12 cellular contexts compared by ENCODE assay signal in genomic region chr11:117002639-117003305, GRCh38.
DNase-seq lines count a peak whose midpoint lies in the region; ATAC-seq and TF ChIP-seq lines count a peak whose summit lies in the region.
"Had no signal": no experiment of that assay in that cellular context is flagged by ENCODE, and none has a peak within 500 bp of the region (broad histone marks: within the 10 kb centered on the region; RNA-seq: fewer than 3 reads in every experiment).

No MANE protein-coding gene starts in this region.

- H3K4me3 Mint-ChIP-seq in T-helper 17 cell (peak overlapping the region; percentile 39), progenitor cell of endocrine pancreas (ENCODE audit: low read depth) (no peak overlapping the region)

- DNase-seq in activated CD4-positive, CD25-positive, alpha-beta regulatory T cell treated with anti-CD3 and anti-CD28 coated beads, Interleukin-2, amount 50 U/mL, for 72 hours, result no peak
- no peak for DNase-seq in T-helper 17 cell
- no peak for DNase-seq in dorsolateral prefrontal cortex
- DNase-seq in progenitor cell of endocrine pancreas (ENCODE audit: low spot score, unreplicated experiment), result no peak
- no peak for DNase-seq in HCEC 1CT
- no peak for DNase-seq in mucosa of gallbladder (ENCODE audit: low spot score)
- no peak for DNase-seq in ascending aorta (ENCODE audit: low spot score in 2 of 2)
- DNase-seq: 8988T, DMS79 treated with DMSO at 0.1 percent for 48 hours, NCI-H345 had no signal

- no peaks in the 10 kb centered on the region for H3K27me3 ChIP-seq in dorsolateral prefrontal cortex
- H3K27me3 ChIP-seq in ascending aorta, result no peaks in the 10 kb centered on the region

- no peaks in the 10 kb centered on the region for H3K9me3 Mint-ChIP-seq in progenitor cell of endocrine pancreas (ENCODE audit: low read depth)

- peak overlapping the region in 5 of 59 donors; percentile 1 to 20 (median 17) for H3K4me3 ChIP-seq in dorsolateral prefrontal cortex
- no peak overlapping the region for H3K4me3 ChIP-seq in ascending aorta
- H3K4me3 ChIP-seq: thoracic aorta had no signal

- TF ChIP-seq CTCF in dorsolateral prefrontal cortex (IDR thresholded peaks at IDR 0.05 in 54 of 56, conservative IDR thresholded peaks at IDR 0.05 in 2 of 56; ENCODE audit: low read depth in 1 of 56, partially characterized antibody in 56 of 56), result no peak
- TF ChIP-seq CTCF in progenitor cell of endocrine pancreas (IDR thresholded peaks at IDR 0.05; ENCODE audit: unreplicated experiment), result no peak
- no peak for TF ChIP-seq CTCF in ascending aorta (IDR thresholded peaks at IDR 0.05)

- H3K27ac Mint-ChIP-seq in T-helper 17 cell, result peak overlapping the region; percentile 84
- peak overlapping the region; percentile 69 for H3K27ac Mint-ChIP-seq in progenitor cell of endocrine pancreas

- H3K36me3 Mint-ChIP-seq in T-helper 17 cell (ENCODE audit: low read depth), result peaks cover 2% of the 10 kb centered on the region
- H3K36me3 Mint-ChIP-seq in progenitor cell of endocrine pancreas (ENCODE audit: insufficient read depth), result peaks cover 2% of the 10 kb centered on the region

- intact Hi-C loops in dorsolateral prefrontal cortex (cut with DNase I) (no loop called here), ascending aorta (cut with DNase I) (no loop called here)

- H3K27me3 Mint-ChIP-seq in T-helper 17 cell, result no peaks in the 10 kb centered on the region
- no peaks in the 10 kb centered on the region for H3K27me3 Mint-ChIP-seq in progenitor cell of endocrine pancreas

- H3K4me1 Mint-ChIP-seq in T-helper 17 cell (peaks cover 58% of the 10 kb centered on the region), progenitor cell of endocrine pancreas (ENCODE audit: low read depth) (peaks cover 33% of the 10 kb centered on the region)

- peak overlapping the region in 56 of 59 donors; percentile 1 to 97 (median 74) for H3K27ac ChIP-seq in dorsolateral prefrontal cortex
- H3K27ac ChIP-seq in ascending aorta, result no peak overlapping the region
- H3K27ac ChIP-seq: thoracic aorta had no signal

- no peaks in the 10 kb centered on the region for H3K36me3 ChIP-seq in ascending aorta
- H3K36me3 ChIP-seq: thoracic aorta had no signal

- H3K4me1 ChIP-seq in ascending aorta, result peaks cover 0 to 5% of the 10 kb centered on the region in 2 donors

- H3K9me3 ChIP-seq in T-helper 17 cell (ENCODE audit: control insufficient read depth, low read length, poor library complexity, severe bottlenecking) (no peaks in the 10 kb centered on the region), ascending aorta (no peaks in the 10 kb centered on the region)
- H3K9me3 ChIP-seq: thoracic aorta had no signal

- ATAC-seq in activated CD4-positive, CD25-positive, alpha-beta regulatory T cell treated with anti-CD3 and anti-CD28 coated beads, Interleukin-2, amount 50 U/mL, for 24 hours, result peak; percentile 65 to 66
- ATAC-seq in T-helper 17 cell, result peak; percentile 68

Comparison
In these comparisons a context has a peak if more than half of its experiments do, and no peak if none do; other contexts are left out.
1. H3K27ac ChIP-seq: peak in dorsolateral prefrontal cortex (56 of 59); none in ascending aorta (0 of 2).